8 cellular contexts compared by ENCODE assay signal in the genomic region with DNA sequence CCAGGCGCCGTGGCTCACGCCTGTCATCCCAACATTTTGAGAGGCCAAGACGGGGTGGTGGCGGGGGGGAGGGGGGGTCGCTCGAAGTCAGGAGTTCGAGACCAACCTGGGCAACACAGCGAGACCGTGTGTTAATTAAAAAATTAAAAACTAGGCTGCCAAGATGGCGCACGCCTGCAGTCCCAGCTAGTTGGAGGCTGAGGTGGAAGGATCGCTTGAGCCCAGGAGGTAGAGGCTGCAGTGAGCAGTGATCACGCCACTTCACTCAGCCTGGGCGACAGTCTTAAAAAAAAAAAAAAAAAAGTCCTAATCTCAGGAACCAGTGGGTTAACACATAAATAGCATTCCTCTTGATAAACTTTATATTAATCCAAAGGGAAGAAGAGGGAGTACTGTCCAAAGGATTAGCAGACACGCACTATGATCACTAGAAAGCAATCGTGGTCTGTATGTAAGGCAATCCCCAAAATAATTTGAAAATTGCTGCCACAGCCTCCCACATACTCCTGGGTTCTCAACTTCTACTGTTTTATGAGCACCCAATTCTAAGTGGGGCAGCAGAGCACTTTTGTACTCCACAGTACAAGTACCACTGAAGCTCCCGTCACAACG. TPM values are rescaled to one million over a fixed set of nuclear protein-coding genes. Genes with fewer than 3 reads are reported as not detected.
DNase-seq lines count a peak whose midpoint lies in the region; ATAC-seq and TF ChIP-seq lines count a peak whose summit lies in the region.

No MANE protein-coding gene starts in this region.

- no peaks in the 10 kb centered on the region for H3K9me3 ChIP-seq in heart right ventricle
- no peaks in the 10 kb centered on the region for H3K9me3 ChIP-seq in left lung

- ATAC-seq in heart right ventricle (peak in 2 of 8 donors; percentile 12 to 39), left lung (no peak), HG02798 (IDR thresholded peaks at IDR 0.05; ENCODE audit: poor library complexity, unreplicated experiment) (no peak), HG03457 (IDR thresholded peaks at IDR 0.05; ENCODE audit: unreplicated experiment) (no peak), GM19397 (IDR thresholded peaks at IDR 0.05; ENCODE audit: unreplicated experiment) (no peak)

- H3K27ac ChIP-seq in heart right ventricle = peak overlapping the region in 9 of 10 donors; percentile 75 to 90 (median 87)
- H3K27ac ChIP-seq in angular gyrus (ENCODE audit: low read depth, low read length) = peak overlapping the region; percentile 80
- peak overlapping the region; percentile 58 to 83 for H3K27ac ChIP-seq in left lung

- H3K4me1 Mint-ChIP-seq in type B pancreatic cell (ENCODE audit: unreplicated experiment) = peaks cover 20% of the 10 kb centered on the region

- intact Hi-C loops in heart right ventricle (cut with DNase I) (no loop called here), cardiac septum (cut with DNase I) (loop anchor here (2.0 kb wide), 1 partner anchor 16 kb away; a partner anchor contains a TSS), left lung (cut with DNase I) (no loop called here)

- peak overlapping the region; percentile 43 to 90 (median 70) for H3K4me3 ChIP-seq in heart right ventricle
- H3K4me3 ChIP-seq in left lung = peak overlapping the region; percentile 47 to 62

- H3K4me1 ChIP-seq in heart right ventricle (peaks cover 6 to 30% (median 23%) of the 10 kb centered on the region in 9 donors), left lung (peaks cover 15 to 27% of the 10 kb centered on the region in 2 donors)

- peaks cover 5% of the 10 kb centered on the region for H3K36me3 Mint-ChIP-seq in type B pancreatic cell

- H3K9me3 Mint-ChIP-seq in type B pancreatic cell = no peaks in the 10 kb centered on the region

- DNase-seq in heart right ventricle = no peak
- no peak for DNase-seq in cardiac septum (ENCODE audit: low spot score)
- DNase-seq in left lung = no peak
- no peak for DNase-seq in type B pancreatic cell (ENCODE audit: extremely low spot score, unreplicated experiment)

- H3K27me3 ChIP-seq in heart right ventricle = peaks cover 0 to 36% (median 28%) of the 10 kb centered on the region in 7 donors
- H3K27me3 ChIP-seq in left lung = peaks cover 18 to 37% of the 10 kb centered on the region in 2 donors

- H3K27me3 Mint-ChIP-seq in type B pancreatic cell = peaks cover 28% of the 10 kb centered on the region

- H3K36me3 ChIP-seq in heart right ventricle = peaks cover 0 to 30% (median 0%) of the 10 kb centered on the region in 9 donors
- peaks cover 0 to 14% of the 10 kb centered on the region in 2 donors for H3K36me3 ChIP-seq in left lung

- no peak for TF ChIP-seq CTCF in heart right ventricle (IDR thresholded peaks at IDR 0.05)
- TF ChIP-seq CTCF in left lung (IDR thresholded peaks at IDR 0.05) = no peak
- no peak for TF ChIP-seq CTCF in type B pancreatic cell (conservative IDR thresholded peaks at IDR 0.05)

- H3K4me3 Mint-ChIP-seq in type B pancreatic cell = peak overlapping the region; percentile 98

- H3K27ac Mint-ChIP-seq in type B pancreatic cell = peak overlapping the region; percentile 87

- 46 to 52% methylated on average over 19 of the region's 19 CpGs for WGBS in heart right ventricle, 2 donors

RNA-seq across cellular contexts. Expression of a gene that starts 0.6 kb away (rescaled TPM):
- total RNA-seq in heart right ventricle = 10 to 100 TPM in 1 of 10 donors, 1 to 10 TPM in 9; 4.9 to 12.4 (median 7.7) TPM
- 1 to 10 TPM; 7.2 to 8.0 TPM for polyA plus RNA-seq in heart right ventricle
- total RNA-seq in cardiac septum = 7.1 TPM
- total RNA-seq in left lung = 10 to 100 TPM in 1 of 2 donors, 1 to 10 TPM in 1; 8.7 to 12.6 TPM
- 11.9 and 13.5 TPM in 2 replicates for total RNA-seq in type B pancreatic cell (ENCODE audit: low replicate concordance)

RNA-seq across cellular contexts. Expression of a gene that starts 1.9 kb away (rescaled TPM):
- total RNA-seq in heart right ventricle = not detected
- polyA plus RNA-seq in heart right ventricle = under 1 TPM in 1 of 2 donors, not detected in 1; 0.01 TPM
- not detected for total RNA-seq in cardiac septum
- total RNA-seq in left lung = under 1 TPM in 1 of 2 donors, not detected in 1; 0.47 TPM
- total RNA-seq in type B pancreatic cell (ENCODE audit: low replicate concordance) = 0.79 and 1.8 TPM in 2 replicates

RNA-seq across cellular contexts. Expression of a gene that starts 15.0 kb away (rescaled TPM):
- total RNA-seq in heart right ventricle (1 to 10 TPM; 2.0 to 6.4 (median 3.8) TPM), cardiac septum (2.3 TPM), left lung (1 to 10 TPM; 3.4 to 4.9 TPM), type B pancreatic cell (ENCODE audit: low replicate concordance) (4.3 and 6.5 TPM in 2 replicates)
- polyA plus RNA-seq in heart right ventricle = 1 to 10 TPM; 2.5 to 3.1 TPM

RNA-seq across cellular contexts. Expression of a gene that starts 43.4 kb away (rescaled TPM):
- total RNA-seq in heart right ventricle (under 1 TPM in 1 of 10 donors, not detected in 9; 0.38 TPM), cardiac septum (not detected), left lung (under 1 TPM in 1 of 2 donors, not detected in 1; 0.21 TPM), type B pancreatic cell (ENCODE audit: low replicate concordance) (0.31 TPM in 1 of 2 replicates, not detected in the other)
- polyA plus RNA-seq in heart right ventricle = under 1 TPM; 0.15 to 0.35 TPM
